7 cellular contexts compared by ENCODE assay signal in genomic region chr20:15542655-15543054, GRCh38.
"Had no signal": no experiment of that assay in that cellular context is flagged by ENCODE, and none has a peak within 500 bp of the region (broad histone marks: within the 10 kb centered on the region; RNA-seq: fewer than 3 reads in every experiment).

No MANE protein-coding gene starts in this region.

- ATAC-seq: GM12878 had no signal

- H3K4me3 ChIP-seq: GM12878 had no signal

- FAIRE-seq: G401.6, GM12878, GM12891, GM12892, GM18507 had no signal

- DNase-seq: GDM1, GF-D8 had no signal
